In genomic region chr10:71865561-71866041, GRCh38 we compare ENCODE assay signal across 15 cellular contexts. TPM values are rescaled to one million over a fixed set of nuclear protein-coding genes. Genes with fewer than 3 reads are reported as not detected.
DNase-seq lines count a peak whose midpoint lies in the region; ATAC-seq, FAIRE-seq and TF ChIP-seq lines count a peak whose summit lies in the region.
"Had no signal": no experiment of that assay in that cellular context is flagged by ENCODE, and none has a peak within 500 bp of the region (broad histone marks: within the 10 kb centered on the region; RNA-seq: fewer than 3 reads in every experiment).

No MANE protein-coding gene starts in this region.

- BruUV-seq in OCI-LY7 (replicated peaks; lab: Mats Ljungman, UMichigan), result no TSS peak

- H3K14ac ChIP-seq in H1 (ENCODE audit: insufficient read length), result no peak overlapping the region
- no peak overlapping the region for H3K14ac ChIP-seq in trophoblast cell (ENCODE audit: low read length)

- H2BK5ac ChIP-seq in H1 (ENCODE audit: low read depth, low read length) (no peak overlapping the region), trophoblast cell (ENCODE audit: low read depth, low read length, poor library complexity) (no peak overlapping the region)

- no peaks in the 10 kb centered on the region for H3K4me1 Mint-ChIP-seq in CD4-positive, alpha-beta T cell (ENCODE audit: low read depth)
- H3K4me1 Mint-ChIP-seq: CD4-positive, alpha-beta memory T cell had no signal

- H3K36me3 ChIP-seq in BLaER1 treated with 17β-estradiol and CSF1 and Interleukin-3, amounts not matched to agents 10 nM and 100 nM, result no peaks in the 10 kb centered on the region
- H3K36me3 ChIP-seq in OCI-LY7 (ENCODE audit: insufficient read depth, low read length) (no peaks in the 10 kb centered on the region), H1 (ENCODE audit: control insufficient read depth in 2 of 4, insufficient read depth in 4 of 4, low read length in 3 of 4) (no peaks in the 10 kb centered on the region), trophoblast cell (ENCODE audit: control insufficient read depth in 1 of 2, insufficient read depth in 2 of 2, low read length in 2 of 2) (no peaks in the 10 kb centered on the region)
- H3K36me3 ChIP-seq: Peyer's patch, SJCRH30 had no signal

- no peaks in the 10 kb centered on the region for H3K23me2 ChIP-seq in H1 (ENCODE audit: low read depth, low read length)

- H2BK12ac ChIP-seq in H1 (ENCODE audit: low read depth, low read length), result no peak overlapping the region
- no peak overlapping the region for H2BK12ac ChIP-seq in trophoblast cell (ENCODE audit: low read length)

- H3K4me3 Mint-ChIP-seq in CD4-positive, alpha-beta T cell, result no peak overlapping the region
- H3K4me3 Mint-ChIP-seq: CD4-positive, alpha-beta memory T cell; H9 had no signal

- H3K27me3 ChIP-seq in BLaER1 treated with 17β-estradiol and CSF1 and Interleukin-3, amounts not matched to agents 10 nM and 100 nM, result no peaks in the 10 kb centered on the region
- H3K27me3 ChIP-seq in H1 (replicated peaks in 1 of 4; ENCODE audit: control insufficient read depth in 3 of 4, extremely low read depth in 1 of 4, insufficient read depth in 3 of 4, low read length in 3 of 4) (no peaks in the 10 kb centered on the region), trophoblast cell (ENCODE audit: insufficient read depth, low read length) (no peaks in the 10 kb centered on the region)
- no peaks in the 10 kb centered on the region for H3K27me3 ChIP-seq in CD4-positive, alpha-beta T cell (ENCODE audit: control insufficient read depth, insufficient read depth, low read length)
- H3K27me3 ChIP-seq: Peyer's patch, SJCRH30 had no signal

- no peak for FAIRE-seq in H1 (lab: Jason Lieb, UNC)

- H3K27ac Mint-ChIP-seq in CD4-positive, alpha-beta T cell, result no peak overlapping the region
- H3K27ac Mint-ChIP-seq: CD4-positive, alpha-beta memory T cell had no signal

- H3K79me2 ChIP-seq in OCI-LY7 (ENCODE audit: insufficient read depth, low read depth, low read length), result no peaks in the 10 kb centered on the region
- no peaks in the 10 kb centered on the region for H3K79me2 ChIP-seq in H1 (ENCODE audit: control insufficient read depth in 1 of 2, insufficient read depth in 2 of 2, low read length in 2 of 2)
- H3K79me2 ChIP-seq in trophoblast cell (ENCODE audit: control insufficient read depth, insufficient read depth, low read length, poor library complexity), result no peaks in the 10 kb centered on the region

- TF ChIP-seq POLR2A in H1 (IDR thresholded peaks at IDR 0.05; ENCODE audit: control extremely low read depth in 1 of 2, low read depth in 2 of 2, low read length in 2 of 2), result no peak

- H2BK120ac ChIP-seq in H1 (replicated peaks; ENCODE audit: low read depth, low read length), result no peak overlapping the region
- H2BK120ac ChIP-seq in trophoblast cell (ENCODE audit: insufficient read depth, low read length, poor library complexity), result no peak overlapping the region

- ATAC-seq in GM19035 (IDR thresholded peaks at IDR 0.05; ENCODE audit: unreplicated experiment), result no peak
- ATAC-seq in CD4-positive, alpha-beta T cell (ENCODE audit: poor library complexity), result no peak

- H4K12ac ChIP-seq in trophoblast cell (ENCODE audit: low read depth, low read length), result no peak overlapping the region

- no peak for TF ChIP-seq RAD21 in H1 (IDR thresholded peaks at IDR 0.05 in 1 of 2, conservative IDR thresholded peaks at IDR 0.05 in 1 of 2; ENCODE audit: low read depth in 2 of 2, low read length in 2 of 2)

- H4K91ac ChIP-seq in H1 (replicated peaks; ENCODE audit: insufficient read length, low read length) (no peak overlapping the region), trophoblast cell (ENCODE audit: low read depth, low read length) (no peak overlapping the region)

- H4K8ac ChIP-seq in H1 (ENCODE audit: extremely low read depth, insufficient read depth, low read length) (no peak overlapping the region), trophoblast cell (ENCODE audit: low read depth, low read length) (no peak overlapping the region)

- no peaks in the 10 kb centered on the region for H3K9me3 ChIP-seq in BLaER1 treated with 17β-estradiol and CSF1 and Interleukin-3, amounts not matched to agents 10 nM and 100 nM (replicated peaks in 1 of 11)
- H3K9me3 ChIP-seq in OCI-LY7 (ENCODE audit: low read length) (no peaks in the 10 kb centered on the region), H1 (ENCODE audit: insufficient read depth in 2 of 2, low read depth in 1 of 2, low read length in 1 of 2) (no peaks in the 10 kb centered on the region), trophoblast cell (ENCODE audit: insufficient read depth, low read depth, low read length) (no peaks in the 10 kb centered on the region)
- no peaks in the 10 kb centered on the region for H3K9me3 ChIP-seq in CD4-positive, alpha-beta T cell (ENCODE audit: control insufficient read depth, low read length)
- H3K9me3 ChIP-seq: Peyer's patch, SJCRH30 had no signal

- CTCF ChIA-PET in OCI-LY7 (lab: Charles Lee; ENCODE audit: unreplicated experiment), result no interaction called here
- CTCF ChIA-PET in H1 (lab: Charles Lee; ENCODE audit: partially characterized antibody), result interaction anchor here (1.1 to 3.4 kb wide), 3 partner anchors 9 to 31 kb away, joined by 3 to 7 read pairs (median 5); no protein-coding TSS in a partner anchor
- CTCF ChIA-PET in CD4-positive, alpha-beta T cell (lab: Charles Lee), result no interaction called here

- no peak overlapping the region for H2BK15ac ChIP-seq in H1 (ENCODE audit: low read length)

- H3K4me3 ChIP-seq in BLaER1 treated with 17β-estradiol and CSF1 and Interleukin-3, amounts not matched to agents 10 nM and 100 nM, result no peak overlapping the region
- no peak overlapping the region for H3K4me3 ChIP-seq in OCI-LY7 (ENCODE audit: low read depth, low read length, poor library complexity, severe bottlenecking)
- no peak overlapping the region for H3K4me3 ChIP-seq in H1 (ENCODE audit: extremely low read depth in 1 of 4, insufficient read depth in 2 of 4, low read depth in 3 of 4, low read length in 4 of 4)
- no peak overlapping the region for H3K4me3 ChIP-seq in trophoblast cell (ENCODE audit: low read depth, low read length)
- H3K4me3 ChIP-seq: Peyer's patch, SJCRH30 had no signal

- H4K20me1 ChIP-seq in BLaER1 treated with 17β-estradiol and CSF1 and Interleukin-3, amounts not matched to agents 10 nM and 100 nM, result no peaks in the 10 kb centered on the region
- H4K20me1 ChIP-seq in OCI-LY7 (ENCODE audit: insufficient read depth, low read length) (no peaks in the 10 kb centered on the region), H1 (replicated peaks in 1 of 2; ENCODE audit: control insufficient read depth in 1 of 2, insufficient read depth in 2 of 2, low read length in 2 of 2) (no peaks in the 10 kb centered on the region)

- no peaks in the 10 kb centered on the region for H3K79me1 ChIP-seq in H1 (ENCODE audit: low read depth, low read length)
- H3K79me1 ChIP-seq in trophoblast cell (ENCODE audit: low read length), result peaks cover 6% of the 10 kb centered on the region

- no peak for TF ChIP-seq EP300 in H1 (IDR thresholded peaks at IDR 0.05; ENCODE audit: borderline replicate concordance in 1 of 2, low read depth in 2 of 2, low read length in 2 of 2)

- H3K4me1 ChIP-seq in BLaER1 treated with 17β-estradiol and CSF1 and Interleukin-3, amounts not matched to agents 10 nM and 100 nM, result peaks cover 41 to 82% (median 78%) of the 10 kb centered on the region in 10 experiments
- peaks cover 32% of the 10 kb centered on the region for H3K4me1 ChIP-seq in OCI-LY7 (ENCODE audit: insufficient read depth, low read length, poor library complexity, severe bottlenecking)
- peaks cover 3 to 12% (median 6%) of the 10 kb centered on the region in 4 experiments; a peak in 4 of 7 replicates for H3K4me1 ChIP-seq in H1 (replicated peaks in 1 of 4; ENCODE audit: control insufficient read depth in 3 of 4, insufficient read depth in 4 of 4, low read length in 3 of 4)
- peaks cover 12% of the 10 kb centered on the region in 2 experiments for H3K4me1 ChIP-seq in trophoblast cell (ENCODE audit: control insufficient read depth in 1 of 2, insufficient read depth in 2 of 2, low read length in 2 of 2)

- no peaks in the 10 kb centered on the region for H3K27me3 Mint-ChIP-seq in CD4-positive, alpha-beta T cell

- H3K4ac ChIP-seq in H1 (replicated peaks; ENCODE audit: insufficient read length, low read depth, low read length), result no peak overlapping the region
- no peak overlapping the region for H3K4ac ChIP-seq in trophoblast cell (ENCODE audit: low read depth, low read length)

- no peaks in the 10 kb centered on the region for H3K9me2 ChIP-seq in OCI-LY7 (ENCODE audit: insufficient read depth, low read length)

- H3K9ac ChIP-seq in BLaER1 treated with 17β-estradiol and CSF1 and Interleukin-3, amounts not matched to agents 10 nM and 100 nM, result peak overlapping the region in 9 of 11 experiments; percentile 35 to 66 (median 61); a peak in 14 of 22 replicates
- H3K9ac ChIP-seq in H1 (replicated peaks in 1 of 4; ENCODE audit: extremely low read depth in 1 of 4, low read depth in 3 of 4, low read length in 3 of 4) (no peak overlapping the region), trophoblast cell (ENCODE audit: low read length) (no peak overlapping the region)

- H3K4me2 ChIP-seq in BLaER1 treated with 17β-estradiol and CSF1 and Interleukin-3, amounts not matched to agents 10 nM and 100 nM, result peak overlapping the region; percentile 57 to 89 (median 75)
- peak overlapping the region; percentile 31; the same call in 1 of the 2 replicates for H3K4me2 ChIP-seq in OCI-LY7 (ENCODE audit: low read length)
- no peak overlapping the region for H3K4me2 ChIP-seq in H1 (ENCODE audit: insufficient read depth in 1 of 2, low read depth in 2 of 2, low read length in 2 of 2)
- no peak overlapping the region for H3K4me2 ChIP-seq in trophoblast cell (ENCODE audit: low read length)

- 87% methylated on average over 7 of the region's 7 CpGs; no CpG with 5 or more reads in 1 of the 2 experiments for WGBS in H1 (ENCODE audit: extremely low coverage in 1 of 2, insufficient coverage in 1 of 2, insufficient read length in 1 of 2, insufficient replicate concordance in 2 of 2, low coverage in 1 of 2, low lambda C conversion rate in 2 of 2, missing lambda C conversion rate in 1 of 2), 2 experiments
- no CpG with 5 or more reads among the region's 7 CpGs for WGBS in trophoblast cell (ENCODE audit: extremely low coverage, insufficient coverage, insufficient read length)

- POLR2A ChIA-PET in OCI-LY7 (lab: Charles Lee), result no interaction called here
- POLR2A ChIA-PET in H1 (lab: Charles Lee; ENCODE audit: partially characterized antibody), result no interaction called here
- POLR2A ChIA-PET in CD4-positive, alpha-beta T cell (lab: Charles Lee), result no interaction called here

- peak overlapping the region in 9 of 11 experiments; percentile 67 to 94 (median 90); a peak in 18 of 22 replicates for H3K27ac ChIP-seq in BLaER1 treated with 17β-estradiol and CSF1 and Interleukin-3, amounts not matched to agents 10 nM and 100 nM
- H3K27ac ChIP-seq in OCI-LY7 (ENCODE audit: low read depth, low read length, poor library complexity, severe bottlenecking) (no peak overlapping the region), H1 (ENCODE audit: low read depth, low read length) (no peak overlapping the region), trophoblast cell (ENCODE audit: low read depth, low read length) (no peak overlapping the region)
- no peak overlapping the region for H3K27ac ChIP-seq in CD4-positive, alpha-beta T cell (ENCODE audit: low read depth, low read length)
- H3K27ac ChIP-seq: Peyer's patch, SJCRH30 had no signal

- no peaks in the 10 kb centered on the region for H3K9me3 Mint-ChIP-seq in CD4-positive, alpha-beta T cell

- H3K18ac ChIP-seq in H1 (ENCODE audit: extremely low read depth, low read length), result no peak overlapping the region
- H3K18ac ChIP-seq in trophoblast cell (ENCODE audit: low read length), result no peak overlapping the region

- no peak overlapping the region for H3K23ac ChIP-seq in H1 (ENCODE audit: insufficient read length)
- no peak overlapping the region for H3K23ac ChIP-seq in trophoblast cell (ENCODE audit: low read length)

- no peak for TF ChIP-seq CTCF in OCI-LY7 (conservative IDR thresholded peaks at IDR 0.05; ENCODE audit: low read length)
- no peak for TF ChIP-seq CTCF in H1 (IDR thresholded peaks at IDR 0.05; ENCODE audit: control extremely low read depth in 1 of 3, insufficient read depth in 1 of 3, low read depth in 1 of 3, low read length in 3 of 3)
- no peak for TF ChIP-seq CTCF in CD4-positive, alpha-beta T cell (IDR thresholded peaks at IDR 0.05)

- H4K5ac ChIP-seq in H1 (ENCODE audit: insufficient read length, low read depth, low read length), result no peak overlapping the region

- H3K36me3 Mint-ChIP-seq in CD4-positive, alpha-beta T cell (ENCODE audit: low read depth), result no peaks in the 10 kb centered on the region
- H3K36me3 Mint-ChIP-seq: CD4-positive, alpha-beta memory T cell had no signal

- no peak overlapping the region for H3K56ac ChIP-seq in H1 (replicated peaks; ENCODE audit: insufficient read length, low read depth, low read length)

- no peak overlapping the region for H2BK20ac ChIP-seq in H1 (ENCODE audit: low read length)

- no peak overlapping the region for H2AK5ac ChIP-seq in H1 (ENCODE audit: low read depth, low read length)
- peak overlapping the region; percentile 24 for H2AK5ac ChIP-seq in trophoblast cell (ENCODE audit: low read length)

- DNase-seq in OCI-LY7 (ENCODE audit: low spot score), result no peak
- no peak for DNase-seq in H1 (ENCODE audit: low read depth in 1 of 2, low spot score in 2 of 2)
- DNase-seq in trophoblast cell, result no peak
- no peak for DNase-seq in stimulated activated CD4-positive, alpha-beta T cell treated with anti-CD3 and anti-CD28 coated beads, Interleukin-12 subunit alpha, Interleukin-12 subunit beta, amount 100 ng/mL, for 4 hours
- DNase-seq in CD4-positive, alpha-beta T cell, result no peak
- no peak for DNase-seq in SHP77 (lab: John Stamatoyannopoulos, UW)
- DNase-seq: CD4-positive, alpha-beta memory T cell; H9; NCI-H1092 treated with DMSO at 0.1 percent for 48 hours; NCI-H187; NCI-H69; SJCRH30 had no signal

- intact Hi-C loops in OCI-LY7 (cut with micrococcal nuclease; ENCODE audit: unreplicated experiment), result no loop called here
- intact Hi-C loops in CD4-positive, alpha-beta T cell (cut with DNase I, micrococcal nuclease), result no loop called here

- H2AFZ ChIP-seq in OCI-LY7 (ENCODE audit: low read length) (no peak overlapping the region), H1 (ENCODE audit: low read length) (peak overlapping the region; percentile 27; the same call in 1 of the 2 replicates), trophoblast cell (ENCODE audit: insufficient read depth, low read length, poor library complexity) (no peak overlapping the region)

RNA-seq across cellular contexts. Expression of gene PSAP, which starts 14.6 kb away (rescaled TPM):
- 156 and 163 TPM in 2 replicates for total RNA-seq in OCI-LY7 (2014; rRNA removed; shearing (Covaris generic))
- total RNA-seq in OCI-LY7 (2022), result 186 and 200 TPM in 2 replicates
- total RNA-seq in H1 (2021; fragmentation: NEBNext Ultra II Directional; extraction: Animal tissue kit (Norgen Biotek cat#: 25700)), result 386 and 388 TPM in 2 replicates
- 504 and 700 TPM in 2 replicates for polyA plus RNA-seq in H1 (2011; rRNA removed)
- polyA plus RNA-seq in H1 (2011; cell fraction: cytosol; rRNA removed), result 658 TPM
- 734 TPM for polyA plus RNA-seq in H1 (2011; cell fraction: nucleus; rRNA removed)
- polyA plus RNA-seq in H1 (2012, experiment 1 of 2), result 396 to 476 TPM (median 458 TPM) in 4 replicates
- polyA plus RNA-seq in H1 (2012, experiment 2 of 2), result 418 TPM
- polyA plus RNA-seq in H1 (2013, experiment 1 of 2), result 516 TPM
- 481 TPM for polyA plus RNA-seq in H1 (2013, experiment 2 of 2)
- 440 and 675 TPM in 2 replicates for polyA minus RNA-seq in H1 (2011; rRNA and poly(A)+ RNA removed)
- polyA minus RNA-seq in H1 (2011; cell fraction: cytosol; rRNA and poly(A)+ RNA removed), result 334 TPM
- 186 TPM for polyA minus RNA-seq in H1 (2011; cell fraction: nucleus; rRNA and poly(A)+ RNA removed)
- polyA plus RNA-seq in trophoblast cell (2013), result 532 and 555 TPM in 2 replicates
- total RNA-seq in CD4-positive, alpha-beta T cell, result 100 to 1,000 TPM; 191 to 206 TPM

Comparison
In these comparisons a context has a peak if more than half of its experiments do, and no peak if none do; other contexts are left out.
1. H3K27ac ChIP-seq: peak in BLaER1 treated with 17β-estradiol and CSF1 and Interleukin-3, amounts not matched to agents 10 nM and 100 nM (9 of 11); none in OCI-LY7 (single experiment), H1 (single experiment), trophoblast cell (single experiment) and CD4-positive, alpha-beta T cell (single experiment).
2. H3K4me2 ChIP-seq: peak in BLaER1 treated with 17β-estradiol and CSF1 and Interleukin-3, amounts not matched to agents 10 nM and 100 nM (11 of 11) and OCI-LY7 (single experiment); none in H1 (0 of 2) and trophoblast cell (single experiment).
3. H3K9ac ChIP-seq: peak in BLaER1 treated with 17β-estradiol and CSF1 and Interleukin-3, amounts not matched to agents 10 nM and 100 nM (9 of 11); none in H1 (0 of 4) and trophoblast cell (single experiment).